ENCODE assay signal across 10 cellular contexts in the genomic region with DNA sequence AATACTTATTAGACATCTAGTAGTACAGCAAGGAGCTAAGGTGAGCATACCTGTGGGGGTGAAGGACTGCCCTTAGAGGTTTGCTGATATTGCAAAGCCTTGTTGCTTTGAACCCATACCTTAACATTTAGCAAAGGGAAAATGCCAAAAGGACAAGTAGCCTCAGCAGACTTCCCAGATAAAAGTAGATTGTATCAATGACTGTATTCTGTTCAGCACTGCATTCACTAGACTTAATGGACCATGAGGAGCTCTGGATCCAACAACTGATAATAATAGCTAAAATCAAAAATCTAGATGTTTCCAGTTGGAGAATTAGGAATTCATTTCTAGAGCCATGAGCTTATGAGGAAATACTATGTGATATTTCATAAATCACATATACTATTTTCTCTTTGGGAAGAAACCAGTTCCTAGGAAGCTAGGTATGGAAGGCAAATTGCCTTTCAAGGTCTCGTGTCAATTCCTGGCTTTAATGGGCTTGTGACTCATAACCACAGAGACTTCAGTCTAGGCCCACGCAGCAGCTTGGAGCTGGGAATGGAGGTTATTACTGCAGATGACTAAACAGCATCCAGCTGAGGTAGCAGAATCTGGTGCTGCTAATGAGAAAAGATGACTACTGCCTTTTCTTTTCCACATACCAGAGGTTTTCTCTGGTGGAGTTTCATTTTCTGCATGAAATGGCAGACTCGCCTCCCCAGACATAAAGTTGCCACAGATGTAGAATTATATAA.
A peak's percentile ranks its signal among the peaks of the same experiment; 100 is the strongest.
DNase-seq lines count a peak whose midpoint lies in the region; ATAC-seq and TF ChIP-seq lines count a peak whose summit lies in the region.
"Had no signal": no experiment of that assay in that cellular context is flagged by ENCODE, and none has a peak within 500 bp of the region (broad histone marks: within the 10 kb centered on the region; RNA-seq: fewer than 3 reads in every experiment).

No MANE protein-coding gene starts in this region.

- TF ChIP-seq CTCF in HFFc6 (IDR thresholded peaks at IDR 0.05) (no peak), astrocyte of the cerebellum (IDR thresholded peaks at IDR 0.05; ENCODE audit: low read depth, low read length, missing control alignments) (no peak)

- peaks cover 25% of the 10 kb centered on the region for H3K36me3 Mint-ChIP-seq in HFFc6 (ENCODE audit: low read depth)

- H3K27ac Mint-ChIP-seq in HFFc6 = peak overlapping the region; percentile 90
- H3K27ac Mint-ChIP-seq: activated naive CD4-positive, alpha-beta T cell treated with anti-CD3 and anti-CD28 coated beads for 36 hours had no signal

- no peak overlapping the region for H3K4me3 ChIP-seq in astrocyte of the cerebellum (ENCODE audit: low read depth, low read length)

- H3K27me3 Mint-ChIP-seq in HFFc6 (ENCODE audit: insufficient read depth) = peaks cover 3% of the 10 kb centered on the region

- in situ Hi-C loops in astrocyte of the cerebellum (cut with HindIII; ENCODE audit: low sequenced_read_pairs) = no loop called here

- H3K4me1 Mint-ChIP-seq in HFFc6 (ENCODE audit: low read depth) = peaks cover 59% of the 10 kb centered on the region

- DNase-seq in AG20443 (ENCODE audit: low spot score) (peak; percentile 95), HFFc6 (peak; percentile 98), astrocyte of the cerebellum (ENCODE audit: low read depth) (peak; percentile 99), kidney tubule cell (ENCODE audit: low spot score) (peak; percentile 98), T-helper 9 cell (no peak)
- DNase-seq: activated naive CD4-positive, alpha-beta T cell treated with anti-CD3 and anti-CD28 coated beads for 36 hours; NCI-H146 had no signal

- ATAC-seq in GM19467 (IDR thresholded peaks at IDR 0.05; ENCODE audit: unreplicated experiment) = no peak
- no peak for ATAC-seq in HG03378 (IDR thresholded peaks at IDR 0.05; ENCODE audit: unreplicated experiment)
- no peak for ATAC-seq in HG03097 (IDR thresholded peaks at IDR 0.05; ENCODE audit: low FRiP score, unreplicated experiment)

- H3K9me3 Mint-ChIP-seq in HFFc6 = peaks cover 19% of the 10 kb centered on the region

- H3K4me3 Mint-ChIP-seq in HFFc6 = peak overlapping the region; percentile 77
- H3K4me3 Mint-ChIP-seq: activated naive CD4-positive, alpha-beta T cell treated with anti-CD3 and anti-CD28 coated beads for 36 hours had no signal
